In the genomic region with DNA sequence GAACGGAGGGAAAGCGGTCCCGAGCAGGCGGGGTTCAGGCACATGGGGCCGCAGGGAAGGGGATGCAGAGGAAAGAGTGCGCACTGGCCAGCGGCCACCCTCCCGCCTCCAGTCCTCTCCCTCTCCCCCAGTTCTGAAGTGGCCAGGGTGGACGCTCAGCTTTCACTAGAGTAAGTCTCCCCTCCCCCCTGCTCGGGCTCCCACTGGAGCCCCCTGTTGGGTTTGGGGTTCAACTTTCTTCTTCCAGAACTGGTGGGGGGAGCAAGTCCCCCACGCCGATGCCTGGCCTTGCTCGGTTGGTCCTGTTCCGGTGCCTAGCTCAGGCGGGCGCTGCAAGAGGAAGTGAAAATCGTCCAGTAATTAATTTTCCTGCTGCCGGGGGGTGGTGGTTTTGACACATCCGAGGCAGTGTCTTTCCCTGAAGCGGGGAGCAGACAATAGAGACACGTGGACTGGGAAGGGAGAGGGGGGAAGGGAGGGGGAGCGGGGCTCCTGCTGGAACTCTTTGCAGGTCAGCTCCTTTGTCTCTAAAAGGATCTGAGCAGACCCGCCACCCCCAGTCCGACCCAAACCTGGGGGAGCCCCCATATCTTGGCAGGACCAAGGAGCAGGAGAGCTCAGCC, we compare ENCODE assay signal across 1 cellular context.
A peak's percentile ranks its signal among the peaks of the same experiment; 100 is the strongest.
TF ChIP-seq lines count a peak whose summit lies in the region.

No MANE protein-coding gene starts in this region.

TF ChIP-seq in GM12878, 131 proteins besides CTCF, POLR2A, EP300 and RAD21 (continued from another document):
- TF ChIP-seq, protein P1, sequence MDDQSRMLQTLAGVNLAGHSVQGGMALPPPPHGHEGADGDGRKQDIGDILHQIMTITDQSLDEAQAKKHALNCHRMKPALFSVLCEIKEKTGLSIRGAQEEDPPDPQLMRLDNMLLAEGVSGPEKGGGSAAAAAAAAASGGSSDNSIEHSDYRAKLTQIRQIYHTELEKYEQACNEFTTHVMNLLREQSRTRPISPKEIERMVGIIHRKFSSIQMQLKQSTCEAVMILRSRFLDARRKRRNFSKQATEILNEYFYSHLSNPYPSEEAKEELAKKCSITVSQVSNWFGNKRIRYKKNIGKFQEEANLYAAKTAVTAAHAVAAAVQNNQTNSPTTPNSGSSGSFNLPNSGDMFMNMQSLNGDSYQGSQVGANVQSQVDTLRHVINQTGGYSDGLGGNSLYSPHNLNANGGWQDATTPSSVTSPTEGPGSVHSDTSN (IDR thresholded peaks at IDR 0.05; ENCODE audit: insufficient replicate concordance, low read depth, low read length) = peak; percentile 41
- TF ChIP-seq, protein P2, sequence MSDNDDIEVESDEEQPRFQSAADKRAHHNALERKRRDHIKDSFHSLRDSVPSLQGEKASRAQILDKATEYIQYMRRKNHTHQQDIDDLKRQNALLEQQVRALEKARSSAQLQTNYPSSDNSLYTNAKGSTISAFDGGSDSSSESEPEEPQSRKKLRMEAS (IDR thresholded peaks at IDR 0.05; ENCODE audit: low read depth, low read length) = no peak
- TF ChIP-seq USF2 (IDR thresholded peaks at IDR 0.05; ENCODE audit: borderline replicate concordance, low read depth, low read length) (no peak), CEBPB (IDR thresholded peaks at IDR 0.05; ENCODE audit: borderline replicate concordance in 1 of 2, low read depth in 2 of 2, low read length in 2 of 2) (no peak), ETV6 (conservative IDR thresholded peaks at IDR 0.05 in 1 of 2, IDR thresholded peaks at IDR 0.05 in 1 of 2; ENCODE audit: borderline replicate concordance in 1 of 2, low read depth in 1 of 2) (no peak), SPI1 (IDR thresholded peaks at IDR 0.05; ENCODE audit: borderline replicate concordance, insufficient read depth, low read depth, low read length) (peak; percentile 90), NR2C1 (IDR thresholded peaks at IDR 0.05) (no peak), BRCA1 (IDR thresholded peaks at IDR 0.05; ENCODE audit: low read depth, low read length) (no peak), BHLHE40 (IDR thresholded peaks at IDR 0.05; ENCODE audit: borderline replicate concordance in 1 of 2, low read depth in 2 of 2, low read length in 1 of 2) (peak; percentile 10 to 23; a peak in 1 of 4 replicates), MEF2B (IDR thresholded peaks at IDR 0.05; ENCODE audit: partially characterized antibody, poor library complexity, severe bottlenecking) (peak; percentile 9), FOXM1 (IDR thresholded peaks at IDR 0.05; ENCODE audit: low read depth, low read length) (no peak), BCL11A (IDR thresholded peaks at IDR 0.05; ENCODE audit: low read depth, low read length) (peak; percentile 20; the same call in 1 of the 2 replicates), MTA2 (IDR thresholded peaks at IDR 0.05; ENCODE audit: low read depth) (peak; percentile 75), IKZF1 (conservative IDR thresholded peaks at IDR 0.05) (peak; percentile 92)
- TF ChIP-seq, protein P3, sequence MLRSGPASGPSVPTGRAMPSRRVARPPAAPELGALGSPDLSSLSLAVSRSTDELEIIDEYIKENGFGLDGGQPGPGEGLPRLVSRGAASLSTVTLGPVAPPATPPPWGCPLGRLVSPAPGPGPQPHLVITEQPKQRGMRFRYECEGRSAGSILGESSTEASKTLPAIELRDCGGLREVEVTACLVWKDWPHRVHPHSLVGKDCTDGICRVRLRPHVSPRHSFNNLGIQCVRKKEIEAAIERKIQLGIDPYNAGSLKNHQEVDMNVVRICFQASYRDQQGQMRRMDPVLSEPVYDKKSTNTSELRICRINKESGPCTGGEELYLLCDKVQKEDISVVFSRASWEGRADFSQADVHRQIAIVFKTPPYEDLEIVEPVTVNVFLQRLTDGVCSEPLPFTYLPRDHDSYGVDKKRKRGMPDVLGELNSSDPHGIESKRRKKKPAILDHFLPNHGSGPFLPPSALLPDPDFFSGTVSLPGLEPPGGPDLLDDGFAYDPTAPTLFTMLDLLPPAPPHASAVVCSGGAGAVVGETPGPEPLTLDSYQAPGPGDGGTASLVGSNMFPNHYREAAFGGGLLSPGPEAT (IDR thresholded peaks at IDR 0.05; ENCODE audit: low read depth) = peak; percentile 61
